ENCODE assay signal across 19 cellular contexts in genomic region chr3:114558271-114558670, GRCh38.
DNase-seq lines count a peak whose midpoint lies in the region; ATAC-seq and TF ChIP-seq lines count a peak whose summit lies in the region.
"Had no signal": no experiment of that assay in that cellular context is flagged by ENCODE, and none has a peak within 500 bp of the region (broad histone marks: within the 10 kb centered on the region; RNA-seq: fewer than 3 reads in every experiment).

No MANE protein-coding gene starts in this region.

- no peaks in the 10 kb centered on the region for H3K36me3 ChIP-seq in heart right ventricle
- H3K36me3 ChIP-seq: cardiac muscle cell, upper lobe of right lung had no signal

- no peak overlapping the region for H3K4me3 ChIP-seq in heart right ventricle
- no peak overlapping the region for H3K4me3 ChIP-seq in choroid plexus epithelial cell (ENCODE audit: low read depth, low read length)
- H3K4me3 ChIP-seq: cardiac muscle cell, upper lobe of right lung had no signal

- H3K27ac Mint-ChIP-seq in WTC11 = no peak overlapping the region
- H3K27ac Mint-ChIP-seq: activated naive CD4-positive, alpha-beta T cell treated with anti-CD3 and anti-CD28 coated beads, Interleukin-2, amount 50 U/mL, for 72 hours; activated T-cell treated with anti-CD3 and anti-CD28 coated beads, Interleukin-2, amount 50 U/mL, for 24 hours; CD8-positive, alpha-beta memory T cell; immature natural killer cell; nephron; stimulated activated memory B cell treated with anti-CD40 and anti-IgM and Interleukin-4, amounts not matched to agents 10 μg/mL and 1 μg/mL and 100 μg/mL, for 72 hours had no signal

- H3K9me3 ChIP-seq in heart right ventricle = peaks cover 0 to 10% (median 0%) of the 10 kb centered on the region in 11 donors
- H3K9me3 ChIP-seq: upper lobe of right lung had no signal

- no peaks in the 10 kb centered on the region for H3K27me3 ChIP-seq in heart right ventricle
- H3K27me3 ChIP-seq: cardiac muscle cell, upper lobe of right lung had no signal

- peaks cover 0 to 53% (median 44%) of the 10 kb centered on the region in 9 donors for H3K4me1 ChIP-seq in heart right ventricle
- H3K4me1 ChIP-seq: upper lobe of right lung had no signal

- CTCF ChIA-PET in WTC11 (lab: Charles Lee) = no interaction called here

- no peaks in the 10 kb centered on the region for H3K36me3 Mint-ChIP-seq in WTC11
- H3K36me3 Mint-ChIP-seq: immature natural killer cell had no signal

- peak overlapping the region in 4 of 10 donors; percentile 11 to 78 (median 58) for H3K27ac ChIP-seq in heart right ventricle
- H3K27ac ChIP-seq: cardiac muscle cell, upper lobe of right lung had no signal

- DNase-seq in heart right ventricle (no peak), cardiac septum (ENCODE audit: low spot score) (no peak), choroid plexus epithelial cell (ENCODE audit: low read depth) (peak; percentile 31), left ventricle myocardium superior (no peak), SHP77 treated with DMSO at 0.1 percent for 48 hours (lab: John Stamatoyannopoulos, UW) (no peak), WTC11 (ENCODE audit: low spot score) (no peak), anterior cingulate cortex (lab: John Stamatoyannopoulos, UW) (no peak)
- DNase-seq: ACHN; activated CD4-positive, alpha-beta T cell treated with anti-CD3 and anti-CD28 coated beads, Interleukin-2, amount 50 U/mL, for 4 hours; activated T-cell treated with anti-CD3 and anti-CD28 coated beads, Interleukin-2, amount 50 U/mL, for 24 hours; CD8-positive, alpha-beta memory T cell; immature natural killer cell; NCI-H1417; upper lobe of right lung had no signal

- H3K27me3 Mint-ChIP-seq in WTC11 (ENCODE audit: low read depth) = no peaks in the 10 kb centered on the region
- H3K27me3 Mint-ChIP-seq: activated T-cell treated with anti-CD3 and anti-CD28 coated beads, Interleukin-2, amount 50 U/mL, for 24 hours; CD8-positive, alpha-beta memory T cell; stimulated activated memory B cell treated with anti-CD40 and anti-IgM and Interleukin-4, amounts not matched to agents 10 μg/mL and 1 μg/mL and 100 μg/mL, for 72 hours had no signal

- H3K4me3 Mint-ChIP-seq in WTC11 = no peak overlapping the region
- H3K4me3 Mint-ChIP-seq: activated T-cell treated with anti-CD3 and anti-CD28 coated beads, Interleukin-2, amount 50 U/mL, for 24 hours; CD8-positive, alpha-beta memory T cell; immature natural killer cell; nephron; stimulated activated memory B cell treated with anti-CD40 and anti-IgM and Interleukin-4, amounts not matched to agents 10 μg/mL and 1 μg/mL and 100 μg/mL, for 72 hours had no signal

- POLR2A ChIA-PET in WTC11 (lab: Charles Lee) = no interaction called here

- ATAC-seq in heart right ventricle (peak in 6 of 8 donors; percentile 32 to 81 (median 68)), left ventricle myocardium superior (peak; percentile 27), GM21717 (IDR thresholded peaks at IDR 0.05; ENCODE audit: unreplicated experiment) (no peak), WTC11 (no peak)
- ATAC-seq: activated naive CD4-positive, alpha-beta T cell treated with anti-CD3 and anti-CD28 coated beads, Interleukin-2, amount 50 U/mL, for 72 hours; stimulated activated memory B cell treated with anti-CD40 and anti-IgM and Interleukin-4, amounts not matched to agents 10 μg/mL and 1 μg/mL and 100 μg/mL, for 72 hours; upper lobe of right lung had no signal

- 63 to 65% methylated on average over 4 of the region's 4 CpGs for WGBS in heart right ventricle, 2 donors

- no peaks in the 10 kb centered on the region for H3K4me1 Mint-ChIP-seq in WTC11
- H3K4me1 Mint-ChIP-seq: CD8-positive, alpha-beta memory T cell; immature natural killer cell; nephron; stimulated activated memory B cell treated with anti-CD40 and anti-IgM and Interleukin-4, amounts not matched to agents 10 μg/mL and 1 μg/mL and 100 μg/mL, for 72 hours had no signal

- intact Hi-C loops in heart right ventricle (cut with DNase I) (no loop called here), cardiac septum (cut with DNase I) (no loop called here), left ventricle myocardium superior (cut with micrococcal nuclease) (no loop called here)

- no peak for TF ChIP-seq CTCF in heart right ventricle (IDR thresholded peaks at IDR 0.05)
- TF ChIP-seq CTCF in choroid plexus epithelial cell (conservative IDR thresholded peaks at IDR 0.05; ENCODE audit: low read depth, low read length) = no peak
- no peak for TF ChIP-seq CTCF in WTC11 (IDR thresholded peaks at IDR 0.05)

- H3K9me3 Mint-ChIP-seq in WTC11 = peaks cover 4% of the 10 kb centered on the region; the same call in 1 of the 2 replicates
- H3K9me3 Mint-ChIP-seq: activated T-cell treated with anti-CD3 and anti-CD28 coated beads, Interleukin-2, amount 50 U/mL, for 24 hours; CD8-positive, alpha-beta memory T cell; immature natural killer cell; stimulated activated memory B cell treated with anti-CD40 and anti-IgM and Interleukin-4, amounts not matched to agents 10 μg/mL and 1 μg/mL and 100 μg/mL, for 72 hours had no signal

TF ChIP-seq in WTC11, 78 proteins besides CTCF, POLR2A, EP300 and RAD21 (continues in another document):
- no peak for TF ChIP-seq FOXK1 (CRISPR knock-in tag; IDR thresholded peaks at IDR 0.05)
- no peak for TF ChIP-seq ZSCAN18 (CRISPR knock-in tag; IDR thresholded peaks at IDR 0.05)
- TF ChIP-seq RELA (CRISPR knock-in tag; IDR thresholded peaks at IDR 0.05; ENCODE audit: borderline replicate concordance) = no peak
- TF ChIP-seq ZNF219 (CRISPR knock-in tag; IDR thresholded peaks at IDR 0.05; ENCODE audit: borderline replicate concordance) = no peak
- no peak for TF ChIP-seq E2F5 (CRISPR knock-in tag; IDR thresholded peaks at IDR 0.05)
- TF ChIP-seq HMGA2 (CRISPR knock-in tag; IDR thresholded peaks at IDR 0.05) = no peak
- no peak for TF ChIP-seq ZBTB43 (CRISPR knock-in tag; IDR thresholded peaks at IDR 0.05)
- TF ChIP-seq, protein P1, sequence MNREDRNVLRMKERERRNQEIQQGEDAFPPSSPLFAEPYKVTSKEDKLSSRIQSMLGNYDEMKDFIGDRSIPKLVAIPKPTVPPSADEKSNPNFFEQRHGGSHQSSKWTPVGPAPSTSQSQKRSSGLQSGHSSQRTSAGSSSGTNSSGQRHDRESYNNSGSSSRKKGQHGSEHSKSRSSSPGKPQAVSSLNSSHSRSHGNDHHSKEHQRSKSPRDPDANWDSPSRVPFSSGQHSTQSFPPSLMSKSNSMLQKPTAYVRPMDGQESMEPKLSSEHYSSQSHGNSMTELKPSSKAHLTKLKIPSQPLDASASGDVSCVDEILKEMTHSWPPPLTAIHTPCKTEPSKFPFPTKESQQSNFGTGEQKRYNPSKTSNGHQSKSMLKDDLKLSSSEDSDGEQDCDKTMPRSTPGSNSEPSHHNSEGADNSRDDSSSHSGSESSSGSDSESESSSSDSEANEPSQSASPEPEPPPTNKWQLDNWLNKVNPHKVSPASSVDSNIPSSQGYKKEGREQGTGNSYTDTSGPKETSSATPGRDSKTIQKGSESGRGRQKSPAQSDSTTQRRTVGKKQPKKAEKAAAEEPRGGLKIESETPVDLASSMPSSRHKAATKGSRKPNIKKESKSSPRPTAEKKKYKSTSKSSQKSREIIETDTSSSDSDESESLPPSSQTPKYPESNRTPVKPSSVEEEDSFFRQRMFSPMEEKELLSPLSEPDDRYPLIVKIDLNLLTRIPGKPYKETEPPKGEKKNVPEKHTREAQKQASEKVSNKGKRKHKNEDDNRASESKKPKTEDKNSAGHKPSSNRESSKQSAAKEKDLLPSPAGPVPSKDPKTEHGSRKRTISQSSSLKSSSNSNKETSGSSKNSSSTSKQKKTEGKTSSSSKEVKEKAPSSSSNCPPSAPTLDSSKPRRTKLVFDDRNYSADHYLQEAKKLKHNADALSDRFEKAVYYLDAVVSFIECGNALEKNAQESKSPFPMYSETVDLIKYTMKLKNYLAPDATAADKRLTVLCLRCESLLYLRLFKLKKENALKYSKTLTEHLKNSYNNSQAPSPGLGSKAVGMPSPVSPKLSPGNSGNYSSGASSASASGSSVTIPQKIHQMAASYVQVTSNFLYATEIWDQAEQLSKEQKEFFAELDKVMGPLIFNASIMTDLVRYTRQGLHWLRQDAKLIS (CRISPR knock-in tag; IDR thresholded peaks at IDR 0.05; ENCODE audit: borderline replicate concordance) = no peak
- no peak for TF ChIP-seq NFATC4 (CRISPR knock-in tag; IDR thresholded peaks at IDR 0.05)
- TF ChIP-seq NR3C1 (CRISPR knock-in tag; conservative IDR thresholded peaks at IDR 0.05; ENCODE audit: low read depth) = no peak
- TF ChIP-seq IRF2 (CRISPR knock-in tag; IDR thresholded peaks at IDR 0.05; ENCODE audit: borderline replicate concordance, low read depth) = no peak
- TF ChIP-seq ZNF263 (CRISPR knock-in tag; IDR thresholded peaks at IDR 0.05; ENCODE audit: low read depth) = no peak
- TF ChIP-seq TEAD1 (CRISPR knock-in tag; IDR thresholded peaks at IDR 0.05) = no peak

Comparison
In these comparisons a context has a peak if more than half of its experiments do, and no peak if none do; other contexts are left out.
1. ATAC-seq: peak in heart right ventricle (6 of 8) and left ventricle myocardium superior (single experiment); none in GM21717 (single experiment) and WTC11 (single experiment).